ENCODE assay signal across 8 cellular contexts in the genomic region with DNA sequence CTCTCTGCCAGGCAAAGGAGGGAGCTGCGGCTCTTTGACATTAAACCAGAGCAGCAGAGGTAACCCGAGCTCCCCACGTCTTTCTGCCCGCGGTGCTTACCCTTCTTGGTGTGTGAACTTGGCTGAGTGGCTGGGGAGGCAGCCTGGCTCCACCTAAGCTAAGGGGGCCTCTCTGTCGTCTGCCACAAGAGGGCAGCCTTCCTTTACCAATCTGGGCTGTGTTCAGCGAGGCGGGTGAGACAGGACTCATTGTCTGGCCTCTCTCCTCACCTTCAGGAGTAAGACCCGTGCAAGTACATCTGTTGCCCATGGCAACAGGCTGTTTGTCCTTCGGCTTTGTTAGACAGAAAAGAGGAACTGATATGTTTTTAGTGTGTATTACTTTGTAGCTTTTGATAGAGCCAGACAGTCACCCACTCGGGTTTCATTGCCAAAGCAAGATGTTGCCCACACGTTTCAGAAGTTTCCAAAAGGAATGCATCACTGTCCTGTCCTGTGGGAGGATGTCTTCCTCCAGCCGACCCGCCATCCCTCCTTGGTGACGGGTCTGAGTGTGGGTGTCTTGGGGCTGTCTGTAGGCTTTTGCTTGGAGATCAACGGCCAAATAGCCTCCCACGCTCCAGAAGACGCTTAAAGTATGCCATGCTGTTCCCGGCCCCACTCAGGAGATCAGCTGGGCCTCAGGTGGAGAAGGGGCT. TPM values are rescaled to one million over a fixed set of nuclear protein-coding genes. Genes with fewer than 3 reads are reported as not detected.
DNase-seq lines count a peak whose midpoint lies in the region; ATAC-seq and TF ChIP-seq lines count a peak whose summit lies in the region.

No MANE protein-coding gene starts in this region.

- H3K36me3 ChIP-seq in SK-N-SH (replicated peaks in 1 of 2; ENCODE audit: control insufficient read depth in 1 of 2, insufficient read depth in 2 of 2, low read length in 1 of 2) (peaks cover 20 to 62% of the 10 kb centered on the region in 2 experiments), prostate gland (peaks cover 7 to 25% of the 10 kb centered on the region in 2 donors), aorta (ENCODE audit: control insufficient read depth in 1 of 2, insufficient read depth in 2 of 2, low read length in 1 of 2) (peaks cover 0 to 19% of the 10 kb centered on the region in 2 donors)

- TF ChIP-seq CTCF in LNCAP (IDR thresholded peaks at IDR 0.05) (peak; percentile 94), SK-N-SH (IDR thresholded peaks at IDR 0.05) (peak; percentile 87), prostate gland (IDR thresholded peaks at IDR 0.05) (peak; percentile 61 to 89 (median 84))

- DNase-seq in GM04503 (ENCODE audit: low read depth) (peak; percentile 34), H4 (ENCODE audit: low spot score) (peak; percentile 75), SK-N-SH (peak; percentile 90), Right ventricle myocardium inferior (ENCODE audit: missing footprints) (peak; percentile 78), prostate gland (ENCODE audit: low spot score) (peak; percentile 79), aorta (peak; percentile 87 to 91)
- DNase-seq in activated naive CD4-positive, alpha-beta T cell treated with anti-CD3 and anti-CD28 coated beads, Interleukin-2, amount 50 U/mL, for 16 hours: peak; percentile 83

- H3K9me3 ChIP-seq in SK-N-SH: no peaks in the 10 kb centered on the region
- H3K9me3 ChIP-seq in prostate gland: no peaks in the 10 kb centered on the region
- no peaks in the 10 kb centered on the region for H3K9me3 ChIP-seq in aorta (ENCODE audit: control insufficient read depth, low read length)

- 40% methylated on average over 18 of the region's 19 CpGs for WGBS in SK-N-SH (ENCODE audit: low lambda C conversion rate)
- 35% methylated on average over 19 of the region's 19 CpGs for WGBS in prostate gland
- WGBS in aorta, 2 donors: 32 to 35% methylated on average over 19 of the region's 19 CpGs

- H3K4me3 ChIP-seq in SK-N-SH (ENCODE audit: low read depth in 2 of 2, low read length in 1 of 2): no peak overlapping the region
- no peak overlapping the region for H3K4me3 ChIP-seq in prostate gland
- H3K4me3 ChIP-seq in aorta (ENCODE audit: low read length in 2 of 2): no peak overlapping the region

- H3K9me2 ChIP-seq in SK-N-SH: no peaks in the 10 kb centered on the region

- ATAC-seq in Right ventricle myocardium inferior (peak; percentile 84), aorta (ENCODE audit: low FRiP score) (peak; percentile 88)

- POLR2A ChIA-PET in SK-N-SH (lab: Yijun Ruan, JAX): interaction anchor here (1.9 kb wide), 1 partner anchor 106 kb away, joined by 5 read pairs; no protein-coding TSS in a partner anchor

- peaks cover 14% of the 10 kb centered on the region for H3K79me2 ChIP-seq in SK-N-SH (ENCODE audit: insufficient read depth)

- no peak for TF ChIP-seq POLR2A in prostate gland (IDR thresholded peaks at IDR 0.05)

- H3K27ac ChIP-seq in SK-N-SH (ENCODE audit: low read depth in 2 of 2, low read length in 1 of 2) (no peak overlapping the region), prostate gland (no peak overlapping the region), aorta (ENCODE audit: low read depth in 1 of 2, low read length in 2 of 2) (no peak overlapping the region)

- no peaks in the 10 kb centered on the region for H4K20me1 ChIP-seq in SK-N-SH (ENCODE audit: insufficient read depth)

- no peak overlapping the region for H2AFZ ChIP-seq in SK-N-SH (ENCODE audit: low read depth)

- H3K27me3 ChIP-seq in SK-N-SH (ENCODE audit: insufficient read depth): no peaks in the 10 kb centered on the region
- H3K27me3 ChIP-seq in prostate gland (replicated peaks; ENCODE audit: insufficient read depth): no peaks in the 10 kb centered on the region
- no peaks in the 10 kb centered on the region for H3K27me3 ChIP-seq in aorta (ENCODE audit: control insufficient read depth in 1 of 2, insufficient read depth in 2 of 2, low read length in 1 of 2)

- intact Hi-C loops in Right ventricle myocardium inferior (cut with DNase I) (loop anchor here (1.0 kb wide), 2 partner anchors 81 to 106 kb away; no protein-coding TSS in a partner anchor), prostate gland (cut with DNase I) (loop anchor here (2.0 to 5.0 kb wide), 2 partner anchors 52 to 84 kb away; no protein-coding TSS in a partner anchor), aorta (cut with DNase I) (loop anchor here (1.0 to 5.0 kb wide), 4 partner anchors 57 to 106 kb away; partner anchors contain the start of gene PLEKHF1 (in 1 of the 2))

- no peak overlapping the region for H3K4me2 ChIP-seq in SK-N-SH

- no peaks in the 10 kb centered on the region for H3F3A ChIP-seq in SK-N-SH (replicated peaks; ENCODE audit: insufficient read depth)

- CTCF ChIA-PET in SK-N-SH (lab: Yijun Ruan, JAX): interaction anchor here (0.6 to 6.8 kb wide), 43 partner anchors 9 to 1243 kb away, joined by 3 to 137 read pairs (median 4); partner anchors contain the start of genes C19orf12 and PLEKHF1

- peak; percentile 84 for TF ChIP-seq RAD21 in SK-N-SH (IDR thresholded peaks at IDR 0.05; ENCODE audit: low read length)

- H3K4me1 ChIP-seq in SK-N-SH (ENCODE audit: control insufficient read depth in 1 of 2, insufficient read depth in 2 of 2, low read depth in 1 of 2, low read length in 1 of 2) (peaks cover 0 to 5% of the 10 kb centered on the region in 2 experiments; a peak in 2 of 4 replicates), prostate gland (replicated peaks) (no peaks in the 10 kb centered on the region), aorta (ENCODE audit: control insufficient read depth in 1 of 2, insufficient read depth in 2 of 2, low read length in 2 of 2) (no peaks in the 10 kb centered on the region)

- TF ChIP-seq EP300 in SK-N-SH (IDR thresholded peaks at IDR 0.05; ENCODE audit: borderline replicate concordance in 1 of 2, low read depth in 1 of 2, low read length in 1 of 2): no peak

- no peak overlapping the region for H3K9ac ChIP-seq in SK-N-SH

TF ChIP-seq in SK-N-SH, 30 proteins besides CTCF, POLR2A, EP300 and RAD21:
- TF ChIP-seq RCOR1 (IDR thresholded peaks at IDR 0.05; ENCODE audit: low read length) (peak; percentile 20; the same call in 1 of the 2 replicates), USF2 (IDR thresholded peaks at IDR 0.05; ENCODE audit: borderline replicate concordance, low read depth, low read length) (no peak), SMC3 (IDR thresholded peaks at IDR 0.05; ENCODE audit: low read depth, low read length) (peak; percentile 78)

RNA-seq across cellular contexts. Expression of gene POP4, which starts 4.6 kb away (rescaled TPM):
- total RNA-seq in H4 (2014; rRNA removed; shearing (Covaris generic)): 104 and 116 TPM in 2 replicates
- 67.7 and 75.4 TPM in 2 replicates for polyA plus RNA-seq in SK-N-SH (2012; rRNA removed)
- polyA plus RNA-seq in SK-N-SH (2012; cell fraction: cytosol; rRNA removed): 64.9 and 76.8 TPM in 2 replicates
- polyA plus RNA-seq in SK-N-SH (2012; cell fraction: nucleus; rRNA removed): 80.4 and 105 TPM in 2 replicates
- total RNA-seq in Right ventricle myocardium inferior: 58.0 TPM
- total RNA-seq in prostate gland: 10 to 100 TPM; 62.1 to 94.2 TPM
- total RNA-seq in aorta: 10 to 100 TPM; 34.2 to 39.2 TPM
- 10 to 100 TPM; 66.1 to 72.5 TPM for polyA plus RNA-seq in aorta

RNA-seq across cellular contexts. Expression of gene PLEKHF1, which starts 54.5 kb away (rescaled TPM):
- 9.2 and 9.9 TPM in 2 replicates for total RNA-seq in H4 (2014; rRNA removed; shearing (Covaris generic))
- polyA plus RNA-seq in SK-N-SH (2012; rRNA removed) (3.9 TPM in 2 replicates), aorta (10 to 100 TPM in 1 of 2 donors, 1 to 10 TPM in 1; 9.9 to 17.2 TPM)
- 1.4 and 2.3 TPM in 2 replicates for polyA plus RNA-seq in SK-N-SH (2012; cell fraction: cytosol; rRNA removed)
- polyA plus RNA-seq in SK-N-SH (2012; cell fraction: nucleus; rRNA removed): 6.4 and 8.0 TPM in 2 replicates
- total RNA-seq in Right ventricle myocardium inferior (43.6 TPM), prostate gland (10 to 100 TPM; 64.3 to 64.4 TPM), aorta (10 to 100 TPM; 10.8 to 17.5 TPM)

Comparison
In these comparisons a context has a peak if more than half of its experiments do, and no peak if none do; other contexts are left out.
1. DNase-seq: peak in every context shown above with its lines; median percentile 90 in SK-N-SH; 89 in aorta; 83 in activated naive CD4-positive, alpha-beta T cell treated with anti-CD3 and anti-CD28 coated beads, Interleukin-2, amount 50 U/mL, for 16 hours; 79 in prostate gland; 78 in Right ventricle myocardium inferior; 75 in H4; 34 in GM04503.